ENCODE assay signal across 8 cellular contexts in the genomic region with DNA sequence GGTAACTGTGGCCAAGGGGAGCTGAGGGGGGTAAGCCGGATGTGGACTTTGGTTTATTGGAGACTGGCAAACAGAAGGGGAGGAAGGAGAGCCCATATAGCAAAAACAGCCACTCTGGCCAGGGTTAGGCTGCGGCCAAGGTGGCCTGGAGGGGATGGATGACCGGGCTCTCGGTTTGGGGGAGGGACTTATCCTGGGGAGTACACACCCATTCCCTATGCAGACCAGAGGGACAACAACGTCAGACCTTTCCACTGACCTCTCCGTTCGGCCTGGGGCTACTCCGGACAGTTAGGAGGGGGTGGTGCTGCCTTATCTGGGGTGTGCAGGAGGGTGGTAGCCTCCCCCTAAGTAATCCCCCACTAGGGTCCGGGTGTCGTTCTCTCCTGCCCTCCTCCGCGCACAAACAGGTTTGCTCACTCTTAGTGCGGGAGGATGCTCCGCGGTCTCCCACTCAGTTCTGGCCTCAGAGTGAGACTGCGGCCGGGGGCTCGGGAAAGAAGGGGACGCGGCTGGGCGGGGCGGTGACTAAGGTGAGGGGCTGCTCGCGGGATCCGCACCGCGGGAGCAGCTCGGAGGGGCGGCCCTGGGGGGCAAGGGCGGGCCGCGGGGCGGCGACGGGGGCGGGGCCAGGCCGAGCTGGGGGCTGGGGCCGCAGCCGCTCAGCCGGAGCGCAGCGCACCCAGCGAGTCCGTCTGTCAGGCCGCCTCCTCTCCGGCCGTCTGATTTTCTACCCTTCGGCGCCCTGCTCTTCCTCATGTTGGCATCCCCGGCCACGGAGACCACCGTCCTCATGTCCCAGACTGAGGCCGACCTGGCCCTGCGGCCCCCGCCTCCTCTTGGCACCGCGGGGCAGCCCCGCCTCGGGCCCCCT. TPM values are rescaled to one million over a fixed set of nuclear protein-coding genes. Genes with fewer than 3 reads are reported as not detected.
DNase-seq lines count a peak whose midpoint lies in the region; ATAC-seq and TF ChIP-seq lines count a peak whose summit lies in the region.

Gene WNK4 (plus strand): TSS at position 669 of the 874 bp plus-strand sequence. CDS start 89 bp downstream, at position 758.

- no peaks in the 10 kb centered on the region for H3K9me3 Mint-ChIP-seq in endothelial cell (ENCODE audit: unreplicated experiment)

- no peak within 1 kb of the TSS for H3K27ac ChIP-seq in muscle layer of duodenum (ENCODE audit: low read length)

- DNase-seq in BE2C: peak; percentile 36
- peak; percentile 91 for DNase-seq in NCI-H226
- peak; percentile 32 for DNase-seq in endothelial cell (ENCODE audit: low spot score)

- peaks cover 20% of the 10 kb centered on the region for H3K36me3 ChIP-seq in BE2C
- peaks cover 29 to 34% of the 10 kb centered on the region in 2 donors for H3K36me3 ChIP-seq in muscle layer of duodenum (ENCODE audit: control insufficient read depth in 1 of 2, insufficient read depth in 2 of 2, low read length in 2 of 2)

- H3K27ac Mint-ChIP-seq in endothelial cell (ENCODE audit: unreplicated experiment): peak within 1 kb of the TSS; percentile 30

- ATAC-seq in GM21360 (IDR thresholded peaks at IDR 0.05; ENCODE audit: unreplicated experiment) (no peak), GM21737 (IDR thresholded peaks at IDR 0.05; ENCODE audit: unreplicated experiment) (no peak), GM18519 (IDR thresholded peaks at IDR 0.05; ENCODE audit: low FRiP score, unreplicated experiment) (no peak), HG03571 (IDR thresholded peaks at IDR 0.05; ENCODE audit: unreplicated experiment) (no peak)

- H3K27me3 ChIP-seq in BE2C (peaks cover 47% of the 10 kb centered on the region), muscle layer of duodenum (ENCODE audit: low read depth, low read length) (peaks cover 41% of the 10 kb centered on the region)

- peaks cover 11% of the 10 kb centered on the region for H3K27me3 Mint-ChIP-seq in endothelial cell (ENCODE audit: unreplicated experiment)

- H3K4me1 ChIP-seq in BE2C: no peaks in the 10 kb centered on the region
- H3K4me1 ChIP-seq in muscle layer of duodenum (ENCODE audit: control insufficient read depth in 1 of 2, insufficient read depth in 2 of 2, low read length in 2 of 2): peaks cover 0 to 35% of the 10 kb centered on the region in 2 donors

- TF ChIP-seq CTCF in BE2C (IDR thresholded peaks at IDR 0.05; ENCODE audit: low read depth, low read length) (no peak), endothelial cell (IDR thresholded peaks at IDR 0.05; ENCODE audit: unreplicated experiment) (no peak)

- peaks cover 38% of the 10 kb centered on the region for H3K4me1 Mint-ChIP-seq in endothelial cell (ENCODE audit: unreplicated experiment)

- H3K9me3 ChIP-seq in BE2C (no peaks in the 10 kb centered on the region; the same call in 1 of the 2 replicates), muscle layer of duodenum (ENCODE audit: control insufficient read depth in 1 of 2, low read length in 2 of 2) (no peaks in the 10 kb centered on the region)

- peaks cover 8% of the 10 kb centered on the region for H3K36me3 Mint-ChIP-seq in endothelial cell (ENCODE audit: low read depth, unreplicated experiment)

- H3K4me3 Mint-ChIP-seq in endothelial cell (ENCODE audit: unreplicated experiment): peak within 1 kb of the TSS; percentile 83

- H3K4me3 ChIP-seq in BE2C (ENCODE audit: low read depth, low read length) (peak within 1 kb of the TSS; percentile 45), muscle layer of duodenum (ENCODE audit: low read depth in 1 of 2, low read length in 2 of 2) (peak within 1 kb of the TSS; percentile 37 to 53)

RNA-seq across cellular contexts. Expression of gene WNK4, which starts in this region (rescaled TPM):
- polyA plus RNA-seq in BE2C (2012; ENCODE audit: insufficient read depth, insufficient read length, low read depth): 1.5 TPM
- total RNA-seq in endothelial cell (ENCODE audit: unreplicated experiment): 8.9 TPM

Comparison
In these comparisons a context has a peak if more than half of its experiments do, and no peak if none do; other contexts are left out.
1. DNase-seq: peak in every context shown above with its lines; median percentile 91 in NCI-H226; 36 in BE2C; 32 in endothelial cell.